8 cellular contexts compared by ENCODE assay signal in genomic region chr7:818031-818699, GRCh38. TPM values are rescaled to one million over a fixed set of nuclear protein-coding genes. Genes with fewer than 3 reads are reported as not detected.
DNase-seq lines count a peak whose midpoint lies in the region; ATAC-seq and TF ChIP-seq lines count a peak whose summit lies in the region.

No MANE protein-coding gene starts in this region.

- peaks cover 73% of the 10 kb centered on the region for H3K4me1 Mint-ChIP-seq in activated T-cell treated with anti-CD3 and anti-CD28 coated beads, Interleukin-2, amount 50 U/mL, for 72 hours (ENCODE audit: low read depth)
- H3K4me1 Mint-ChIP-seq in dendritic cell treated with granulocyte-macrophage colony-stimulating factor and Interleukin-4, amounts not matched to agents 40 ng/mL and 50 ng/mL, for 4 days (ENCODE audit: low read depth), result peaks cover 65% of the 10 kb centered on the region
- H3K4me1 Mint-ChIP-seq in osteocyte (ENCODE audit: unreplicated experiment), result peaks cover 62% of the 10 kb centered on the region

- POLR2A ChIA-PET in OCI-LY7 (lab: Charles Lee), result interaction anchor here (0.6 to 1.0 kb wide), 2 partner anchors 14 to 82 kb away, joined by 3 to 5 read pairs; no protein-coding TSS in a partner anchor

- no peak for DNase-seq in activated T-cell treated with anti-CD3 and anti-CD28 coated beads, Interleukin-2, amount 50 U/mL, for 72 hours
- no peak for DNase-seq in activated T-cell treated with anti-CD3 and anti-CD28 coated beads, Interleukin-2, amount 50 U/mL, for 48 hours
- peak; percentile 41 for DNase-seq in OCI-LY7 (ENCODE audit: low spot score)
- no peak for DNase-seq in osteocyte (ENCODE audit: extremely low spot score, unreplicated experiment)
- DNase-seq in NCI-H774 (lab: John Stamatoyannopoulos, UW), result no peak

- CTCF ChIA-PET in OCI-LY7 (lab: Charles Lee; ENCODE audit: unreplicated experiment), result no interaction called here

- intact Hi-C loops in OCI-LY7 (cut with micrococcal nuclease; ENCODE audit: unreplicated experiment), result loop anchor here (5.0 kb wide), 1 partner anchor 91 kb away; the partner anchor contains the start of genes DNAAF5 and PRKAR1B
- intact Hi-C loops in dendritic cell treated with granulocyte-macrophage colony-stimulating factor and Interleukin-4, amounts not matched to agents 40 ng/mL and 50 ng/mL, for 4 days (cut with micrococcal nuclease), result loop anchor here (10.0 kb wide), 1 partner anchor 57 kb away; the partner anchor contains the start of gene GET4

- H3K36me3 Mint-ChIP-seq in activated T-cell treated with anti-CD3 and anti-CD28 coated beads, Interleukin-2, amount 50 U/mL, for 72 hours (ENCODE audit: insufficient read depth in 2 of 2), result peaks cover 2 to 5% of the 10 kb centered on the region in 2 donors
- H3K36me3 Mint-ChIP-seq in dendritic cell treated with granulocyte-macrophage colony-stimulating factor and Interleukin-4, amounts not matched to agents 40 ng/mL and 50 ng/mL, for 4 days (ENCODE audit: low read depth), result peaks cover 34% of the 10 kb centered on the region
- H3K36me3 Mint-ChIP-seq in osteocyte (ENCODE audit: unreplicated experiment), result peaks cover 10% of the 10 kb centered on the region

- peak overlapping the region; percentile 95 to 96 for H3K4me3 Mint-ChIP-seq in activated T-cell treated with anti-CD3 and anti-CD28 coated beads, Interleukin-2, amount 50 U/mL, for 72 hours
- peak overlapping the region; percentile 84 for H3K4me3 Mint-ChIP-seq in dendritic cell treated with granulocyte-macrophage colony-stimulating factor and Interleukin-4, amounts not matched to agents 40 ng/mL and 50 ng/mL, for 4 days
- peak overlapping the region; percentile 89 for H3K4me3 Mint-ChIP-seq in osteocyte (ENCODE audit: unreplicated experiment)

- H3K4me2 ChIP-seq in OCI-LY7 (ENCODE audit: low read length), result peak overlapping the region; percentile 90

- H3K27me3 Mint-ChIP-seq in activated T-cell treated with anti-CD3 and anti-CD28 coated beads, Interleukin-2, amount 50 U/mL, for 72 hours (ENCODE audit: low read depth), result peaks cover 13% of the 10 kb centered on the region
- peaks cover 52% of the 10 kb centered on the region for H3K27me3 Mint-ChIP-seq in dendritic cell treated with granulocyte-macrophage colony-stimulating factor and Interleukin-4, amounts not matched to agents 40 ng/mL and 50 ng/mL, for 4 days
- no peaks in the 10 kb centered on the region for H3K27me3 Mint-ChIP-seq in osteocyte (ENCODE audit: unreplicated experiment)

- peaks cover 16% of the 10 kb centered on the region for H4K20me1 ChIP-seq in OCI-LY7 (ENCODE audit: insufficient read depth, low read length)

- H2AFZ ChIP-seq in OCI-LY7 (ENCODE audit: low read length), result no peak overlapping the region

- peaks cover 62% of the 10 kb centered on the region for H3K79me2 ChIP-seq in OCI-LY7 (ENCODE audit: insufficient read depth, low read depth, low read length)

- H3K27ac Mint-ChIP-seq in activated T-cell treated with anti-CD3 and anti-CD28 coated beads, Interleukin-2, amount 50 U/mL, for 72 hours, result peak overlapping the region; percentile 81
- H3K27ac Mint-ChIP-seq in dendritic cell treated with granulocyte-macrophage colony-stimulating factor and Interleukin-4, amounts not matched to agents 40 ng/mL and 50 ng/mL, for 4 days, result peak overlapping the region; percentile 58
- peak overlapping the region; percentile 90 for H3K27ac Mint-ChIP-seq in osteocyte (ENCODE audit: unreplicated experiment)

- no peak overlapping the region for H3K27ac ChIP-seq in OCI-LY7 (ENCODE audit: low read depth, low read length, poor library complexity, severe bottlenecking)

- no peaks in the 10 kb centered on the region for H3K9me2 ChIP-seq in OCI-LY7 (ENCODE audit: insufficient read depth, low read length)

- H3K9me3 ChIP-seq in OCI-LY7 (ENCODE audit: low read length), result no peaks in the 10 kb centered on the region

- TSS peak; percentile 62 for BruUV-seq in OCI-LY7 (replicated peaks; lab: Mats Ljungman, UMichigan)

- peaks cover 15% of the 10 kb centered on the region for H3K36me3 ChIP-seq in OCI-LY7 (ENCODE audit: insufficient read depth, low read length)

- H3K4me3 ChIP-seq in OCI-LY7 (ENCODE audit: low read depth, low read length, poor library complexity, severe bottlenecking), result peak overlapping the region; percentile 84

- no peaks in the 10 kb centered on the region for H3K9me3 Mint-ChIP-seq in activated T-cell treated with anti-CD3 and anti-CD28 coated beads, Interleukin-2, amount 50 U/mL, for 72 hours
- H3K9me3 Mint-ChIP-seq in dendritic cell treated with granulocyte-macrophage colony-stimulating factor and Interleukin-4, amounts not matched to agents 40 ng/mL and 50 ng/mL, for 4 days, result no peaks in the 10 kb centered on the region
- H3K9me3 Mint-ChIP-seq in osteocyte (ENCODE audit: unreplicated experiment), result peaks cover 9% of the 10 kb centered on the region

- TF ChIP-seq CTCF in OCI-LY7 (conservative IDR thresholded peaks at IDR 0.05; ENCODE audit: low read length), result peak; percentile 59
- peak; percentile 40 for TF ChIP-seq CTCF in osteocyte (IDR thresholded peaks at IDR 0.05)

- peaks cover 27% of the 10 kb centered on the region for H3K4me1 ChIP-seq in OCI-LY7 (ENCODE audit: insufficient read depth, low read length, poor library complexity, severe bottlenecking)

- no peak for ATAC-seq in activated T-cell treated with anti-CD3 and anti-CD28 coated beads, Interleukin-2, amount 50 U/mL, for 72 hours (replicated peaks in 1 of 2)
- ATAC-seq in GM18861 (IDR thresholded peaks at IDR 0.05; ENCODE audit: unreplicated experiment) (no peak), HG02970 (IDR thresholded peaks at IDR 0.05; ENCODE audit: low FRiP score, unreplicated experiment) (no peak)

RNA-seq across cellular contexts. Expression of gene SUN1, which starts 14.1 kb away (rescaled TPM):
- 10 to 100 TPM; 77.9 to 84.4 TPM for total RNA-seq in activated T-cell treated with anti-CD3 and anti-CD28 coated beads, Interleukin-2, amount 50 U/mL, for 72 hours
- total RNA-seq in OCI-LY7 (2014; rRNA removed; shearing (Covaris generic)), result 78.5 and 105 TPM in 2 replicates
- 83.4 and 84.2 TPM in 2 replicates for total RNA-seq in OCI-LY7 (2022)
- total RNA-seq in osteocyte, result 212 and 226 TPM in 2 replicates

RNA-seq across cellular contexts. Expression of gene GET4, which starts 58.2 kb away (rescaled TPM):
- total RNA-seq in activated T-cell treated with anti-CD3 and anti-CD28 coated beads, Interleukin-2, amount 50 U/mL, for 72 hours, result 10 to 100 TPM; 33.8 to 34.9 TPM
- 46.3 and 54.4 TPM in 2 replicates for total RNA-seq in OCI-LY7 (2014; rRNA removed; shearing (Covaris generic))
- total RNA-seq in OCI-LY7 (2022) (51.1 and 54.5 TPM in 2 replicates), osteocyte (33.7 and 36.4 TPM in 2 replicates)
